8 cellular contexts compared by ENCODE assay signal in the genomic region with DNA sequence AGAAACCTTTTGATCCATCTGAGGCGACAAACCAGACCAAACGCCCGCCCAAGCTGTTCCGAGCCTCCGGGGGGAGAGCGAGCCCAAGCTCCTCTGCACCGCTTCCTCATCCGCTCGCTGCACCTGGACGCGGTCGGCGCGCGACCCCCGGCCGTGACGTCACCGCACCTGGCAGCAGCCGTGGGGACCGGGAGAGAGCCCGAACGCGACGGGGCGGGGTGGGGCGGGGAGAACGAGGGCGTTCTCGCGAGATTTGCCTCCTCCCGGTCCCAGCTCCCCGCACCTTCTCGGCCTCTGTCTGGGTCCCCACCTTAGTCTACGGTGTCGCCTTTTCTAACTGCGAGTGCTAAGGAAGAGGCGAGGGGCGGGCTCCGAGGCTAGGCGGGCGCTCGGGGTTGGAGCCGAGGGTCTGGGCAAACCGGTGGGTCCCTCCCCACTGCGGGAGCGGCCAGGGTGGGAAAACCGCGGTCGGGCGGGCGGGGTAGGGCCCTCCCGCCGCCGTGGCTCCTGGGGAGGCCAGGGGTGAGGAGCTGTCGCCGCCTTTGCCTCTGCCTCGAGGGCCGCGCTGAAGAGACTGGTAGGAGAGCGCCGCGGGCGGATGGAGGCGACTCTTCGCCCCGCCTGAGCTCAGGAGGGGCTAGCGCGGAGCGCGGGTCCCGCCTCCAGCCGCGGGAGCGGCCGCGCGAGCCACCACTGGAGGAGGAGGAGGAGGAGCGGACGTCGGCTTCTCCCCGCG. TPM values are rescaled to one million over a fixed set of nuclear protein-coding genes. Genes with fewer than 3 reads are reported as not detected.
DNase-seq lines count a peak whose midpoint lies in the region; ATAC-seq and TF ChIP-seq lines count a peak whose summit lies in the region.

TSS of gene CD2AP (plus strand) at position 293 of the 736 bp plus-strand sequence. CDS start 456 bp downstream, outside the sequence.

- CTCF ChIA-PET in activated B cell treated with CpG ODN at 0.5 μM for 24 hours (lab: Charles Lee): interaction anchor here (1.1 to 3.0 kb wide), 3 partner anchors 63 to 303 kb away, joined by 3 to 21 read pairs (median 4); no protein-coding TSS in a partner anchor

- H3K4me3 Mint-ChIP-seq in activated B cell treated with CpG ODN at 0.5 μM for 24 hours: peak within 1 kb of the TSS; percentile 90

- TF ChIP-seq CTCF in AG09319 (IDR thresholded peaks at IDR 0.05; ENCODE audit: low read depth, low read length): no peak
- no peak for TF ChIP-seq CTCF in activated B cell treated with CpG ODN at 0.5 μM for 24 hours (IDR thresholded peaks at IDR 0.05)
- no peak for TF ChIP-seq CTCF in cardiac fibroblast (IDR thresholded peaks at IDR 0.05; ENCODE audit: low read depth, low read length)
- peak in 4 of 11 experiments; percentile 3 to 30 (median 14) for TF ChIP-seq CTCF in spleen (IDR thresholded peaks at IDR 0.05 in 8 of 11, conservative IDR thresholded peaks at IDR 0.05 in 3 of 11)

- peaks cover 43% of the 10 kb centered on the region for H3K4me1 Mint-ChIP-seq in activated B cell treated with CpG ODN at 0.5 μM for 24 hours

- in situ Hi-C loops in GM18951 (cut with MboI; ENCODE audit: low sequenced_read_pairs, unreplicated experiment): no loop called here

- H3K36me3 ChIP-seq in spleen: no peaks in the 10 kb centered on the region

- ATAC-seq in HG03175 (IDR thresholded peaks at IDR 0.05; ENCODE audit: unreplicated experiment): peak; percentile 83
- peak; percentile 89 for ATAC-seq in activated B cell treated with CpG ODN at 0.5 μM for 24 hours (ENCODE audit: low read depth)

- peak within 1 kb of the TSS; percentile 94 to 98 (median 97) for H3K27ac ChIP-seq in spleen

- H3K9me3 ChIP-seq in spleen: no peaks in the 10 kb centered on the region

- peaks cover 14 to 56% (median 38%) of the 10 kb centered on the region in 6 donors for H3K4me1 ChIP-seq in spleen

- WGBS in spleen, 5 donors: 0 to 1% (median 0%) methylated on average over 32 to 83 of the region's 83 CpGs

- DNase-seq in AG09319 (ENCODE audit: extremely low read depth, low read depth): peak; percentile 41
- peak; percentile 69 for DNase-seq in NCI-H2227 treated with DMSO at 0.1 percent for 48 hours (lab: John Stamatoyannopoulos, UW)
- DNase-seq in activated B cell treated with CpG ODN at 0.5 μM for 24 hours: peak; percentile 91
- DNase-seq in cardiac fibroblast (ENCODE audit: low read depth in 2 of 2): peak; percentile 82 to 84
- peak; percentile 93 for DNase-seq in iPS-NIHi7 (ENCODE audit: extremely low spot score)
- DNase-seq in spleen: peak; percentile 97

- H3K9me3 Mint-ChIP-seq in activated B cell treated with CpG ODN at 0.5 μM for 24 hours: no peaks in the 10 kb centered on the region

- POLR2A ChIA-PET in activated B cell treated with CpG ODN at 0.5 μM for 24 hours (lab: Charles Lee): interaction anchor here (0.6 to 2.4 kb wide), 22 partner anchors 10 to 1277 kb away, joined by 3 to 28 read pairs (median 6); no protein-coding TSS in a partner anchor

- peak; percentile 77 for TF ChIP-seq POLR2A in GM18951 (IDR thresholded peaks at IDR 0.05; ENCODE audit: extremely low read depth, insufficient read depth, insufficient read length)
- peak in 2 of 3 donors; percentile 8 to 44 for TF ChIP-seq POLR2A in spleen (IDR thresholded peaks at IDR 0.05)

- intact Hi-C loops in activated B cell treated with CpG ODN at 0.5 μM for 24 hours (cut with micrococcal nuclease) (loop anchor here (1.0 to 5.0 kb wide), 4 partner anchors 16 to 235 kb away; no protein-coding TSS in a partner anchor), spleen (cut with DNase I; ENCODE audit: low total_unique reads) (no loop called here)

- peak within 1 kb of the TSS; percentile 91 for H3K4me3 ChIP-seq in cardiac fibroblast (replicated peaks in 1 of 2; ENCODE audit: low read depth in 2 of 2, low read length in 2 of 2)
- peak within 1 kb of the TSS; percentile 73 to 85 (median 80) for H3K4me3 ChIP-seq in spleen

- H3K27ac Mint-ChIP-seq in activated B cell treated with CpG ODN at 0.5 μM for 24 hours: peak within 1 kb of the TSS; percentile 97

- peaks cover 6% of the 10 kb centered on the region for H3K36me3 Mint-ChIP-seq in activated B cell treated with CpG ODN at 0.5 μM for 24 hours (ENCODE audit: low read depth)

- no peaks in the 10 kb centered on the region for H3K27me3 ChIP-seq in spleen (replicated peaks in 1 of 7)

- no peaks in the 10 kb centered on the region for H3K27me3 Mint-ChIP-seq in activated B cell treated with CpG ODN at 0.5 μM for 24 hours

RNA-seq across cellular contexts. Expression of gene CD2AP, which starts in this region (rescaled TPM):
- total RNA-seq in activated B cell treated with CpG ODN at 0.5 μM for 24 hours (31.1 and 34.1 TPM in 2 replicates), spleen (10 to 100 TPM; 25.3 to 41.9 (median 33.9) TPM)
- 10 to 100 TPM in 1 of 3 donors, 1 to 10 TPM in 2; 7.2 to 10.5 (median 8.4) TPM for polyA plus RNA-seq in spleen

Comparison
In these comparisons a context has a peak if more than half of its experiments do, and no peak if none do; other contexts are left out.
1. Peak in every context shown above with its lines: DNase-seq, ATAC-seq, H3K4me3 ChIP-seq and H3K27ac ChIP-seq.
2. DNase-seq: peak in every context shown above with its lines; median percentile 97 in spleen; 93 in iPS-NIHi7; 91 in activated B cell treated with CpG ODN at 0.5 μM for 24 hours; 83 in cardiac fibroblast; 69 in NCI-H2227 treated with DMSO at 0.1 percent for 48 hours; 41 in AG09319.